17 cellular contexts compared by ENCODE assay signal in the genomic region with DNA sequence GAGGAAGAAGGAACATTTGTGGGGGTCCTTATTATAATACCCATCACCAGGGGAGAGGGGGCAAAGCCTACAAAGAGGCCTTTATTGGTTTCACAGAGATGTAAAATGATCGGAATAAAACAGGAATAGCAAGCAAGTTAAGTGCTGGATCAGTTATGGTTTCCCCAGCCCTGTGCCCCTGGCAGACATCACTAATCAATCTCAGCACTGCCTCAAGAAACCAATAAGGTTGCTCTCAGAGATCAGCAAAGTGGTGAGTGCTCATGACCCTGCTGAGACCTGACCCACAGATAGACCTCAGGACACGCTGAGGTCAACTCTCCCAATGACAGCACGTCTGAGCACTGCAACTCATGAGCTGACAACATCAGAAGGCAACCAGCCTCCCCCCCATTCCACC.
"Had no signal": no experiment of that assay in that cellular context is flagged by ENCODE, and none has a peak within 500 bp of the region (broad histone marks: within the 10 kb centered on the region; RNA-seq: fewer than 3 reads in every experiment).

No MANE protein-coding gene starts in this region.

- H3K36me3 Mint-ChIP-seq: naive thymus-derived CD8-positive, alpha-beta T cell had no signal

- DNase-seq: activated CD4-positive, alpha-beta memory T cell treated with anti-CD3 and anti-CD28 coated beads, Interleukin-2, amount 10 ng/mL, durations not matched to agents 7 days and 5 days; activated CD4-positive, alpha-beta T cell treated with anti-CD3 and anti-CD28 coated beads for 1 hour; activated CD8-positive, alpha-beta memory T cell treated with anti-CD3 and anti-CD28 coated beads, Interleukin-2, amount 50 U/mL, for 4 hours; activated T-cell treated with anti-CD3 and anti-CD28 coated beads, Interleukin-2, amount 50 U/mL, for 72 hours; caudate nucleus; cortex of kidney; effector CD8-positive, alpha-beta T cell; mucosa of descending colon; naive thymus-derived CD8-positive, alpha-beta T cell; occipital lobe; SJCRH30; stimulated activated CD4-positive, alpha-beta T cell treated with anti-CD3 and anti-CD28 coated beads, Interleukin-4, amount 100 ng/mL, for 1 hour; stimulated activated CD8-positive, alpha-beta memory T cell treated with anti-CD3 and anti-CD28 coated beads, Interleukin-4, amount 100 ng/mL, for 48 hours; stomach; SW 1271 had no signal

- H3K9me3 ChIP-seq: mucosa of descending colon, SJCRH30, stomach had no signal

- ATAC-seq: activated T-cell treated with anti-CD3 and anti-CD28 coated beads, Interleukin-2, amount 50 U/mL, for 72 hours; mucosa of descending colon; naive thymus-derived CD8-positive, alpha-beta T cell had no signal

- H3K27ac ChIP-seq: SJCRH30 had no signal

- H3K27ac Mint-ChIP-seq: activated CD4-positive, alpha-beta memory T cell treated with anti-CD3 and anti-CD28 coated beads, Interleukin-2, amount 10 ng/mL, durations not matched to agents 7 days and 5 days; activated T-cell treated with anti-CD3 and anti-CD28 coated beads, Interleukin-2, amount 50 U/mL, for 72 hours; T-helper 2 cell treated with Interferon-gamma antibody and Interleukin-4, amounts not matched to agents 5 μg/mL and 100 μg/mL, for 36 hours had no signal

- H3K4me1 Mint-ChIP-seq: activated CD4-positive, alpha-beta memory T cell treated with anti-CD3 and anti-CD28 coated beads, Interleukin-2, amount 10 ng/mL, durations not matched to agents 7 days and 5 days; naive thymus-derived CD8-positive, alpha-beta T cell had no signal

- H3K4me3 Mint-ChIP-seq: activated CD4-positive, alpha-beta memory T cell treated with anti-CD3 and anti-CD28 coated beads, Interleukin-2, amount 10 ng/mL, durations not matched to agents 7 days and 5 days; activated T-cell treated with anti-CD3 and anti-CD28 coated beads, Interleukin-2, amount 50 U/mL, for 72 hours; naive thymus-derived CD8-positive, alpha-beta T cell; T-helper 2 cell treated with Interferon-gamma antibody and Interleukin-4, amounts not matched to agents 5 μg/mL and 100 μg/mL, for 36 hours had no signal

- H3K4me3 ChIP-seq: lung, mucosa of descending colon, SJCRH30, stomach had no signal

- H3K9me3 Mint-ChIP-seq: activated CD4-positive, alpha-beta memory T cell treated with anti-CD3 and anti-CD28 coated beads, Interleukin-2, amount 10 ng/mL, durations not matched to agents 7 days and 5 days; activated T-cell treated with anti-CD3 and anti-CD28 coated beads, Interleukin-2, amount 50 U/mL, for 72 hours; naive thymus-derived CD8-positive, alpha-beta T cell; T-helper 2 cell treated with Interferon-gamma antibody and Interleukin-4, amounts not matched to agents 5 μg/mL and 100 μg/mL, for 36 hours had no signal

- H3K27me3 ChIP-seq: SJCRH30, stomach had no signal

- H3K36me3 ChIP-seq: SJCRH30, stomach had no signal

- H3K27me3 Mint-ChIP-seq: activated CD4-positive, alpha-beta memory T cell treated with anti-CD3 and anti-CD28 coated beads, Interleukin-2, amount 10 ng/mL, durations not matched to agents 7 days and 5 days had no signal
